ENCODE assay signal across 27 cellular contexts in the genomic region with DNA sequence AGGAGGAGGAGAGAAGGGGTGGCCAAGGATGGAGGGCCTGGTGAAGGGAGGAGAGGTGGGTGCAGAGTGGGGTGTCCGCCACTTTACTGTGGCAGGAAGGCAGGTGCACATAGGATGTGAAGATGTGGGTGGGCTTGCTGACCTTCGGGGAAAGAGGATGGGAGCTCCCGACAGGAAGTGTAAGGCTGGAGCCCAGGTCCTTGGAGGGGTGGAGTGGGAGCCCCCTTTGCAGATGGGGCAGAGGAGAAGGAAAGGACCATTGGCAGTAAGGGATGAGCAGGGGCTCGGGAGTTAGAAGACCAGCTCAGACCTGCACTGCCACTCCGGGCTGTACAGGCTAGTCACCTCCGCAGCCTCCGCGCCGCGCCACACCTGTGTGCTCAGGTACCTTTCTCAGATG.
"Had no signal": no experiment of that assay in that cellular context is flagged by ENCODE, and none has a peak within 500 bp of the region (broad histone marks: within the 10 kb centered on the region; RNA-seq: fewer than 3 reads in every experiment).

No MANE protein-coding gene starts in this region.

- H3K9me3 ChIP-seq: gastrocnemius medialis, psoas muscle, stomach, thoracic aorta, tibial nerve, upper lobe of left lung had no signal

- DNase-seq: cerebellar nuclear complex; cortex of kidney; effector CD4-positive, alpha-beta T cell; foreskin fibroblast; gastrocnemius medialis; kidney; mesenchymal stem cell; midbrain; naive thymus-derived CD4-positive, alpha-beta T cell; nucleus accumbens; psoas muscle; right cardiac atrium; small intestine; stimulated activated CD4-positive, alpha-beta T cell treated with anti-CD3 and anti-CD28 coated beads, Interleukin-12 subunit alpha, Interleukin-12 subunit beta, amount 100 ng/mL, for 4 hours; stimulated activated CD4-positive, alpha-beta T cell treated with anti-CD3 and anti-CD28 coated beads, Interleukin-1b, Interleukin-23, amount 100 ng/mL, for 48 hours; stimulated activated CD4-positive, alpha-beta T cell treated with anti-CD3 and anti-CD28 coated beads, Interleukin-4, amount 100 ng/mL, for 1 hour; stimulated activated CD8-positive, alpha-beta memory T cell treated with anti-CD3 and anti-CD28 coated beads, Interleukin-4, amount 100 ng/mL, for 48 hours; stimulated activated naive CD4-positive, alpha-beta T cell; stomach had no signal

- H3K4me1 ChIP-seq: gastrocnemius medialis, neural progenitor cell, psoas muscle, stomach, tibial nerve, upper lobe of left lung had no signal

- ATAC-seq: esophagus mucosa; gastrocnemius medialis; left lobe of liver; naive thymus-derived CD4-positive, alpha-beta T cell; psoas muscle; right cardiac atrium had no signal

- H3K27ac ChIP-seq: dorsolateral prefrontal cortex, epithelial cell of prostate, gastrocnemius medialis, neural progenitor cell, psoas muscle, stomach, thoracic aorta, tibial nerve, upper lobe of left lung had no signal

- H3K36me3 ChIP-seq: gastrocnemius medialis, neural progenitor cell had no signal

- H3K4me3 ChIP-seq: dorsolateral prefrontal cortex, gastrocnemius medialis, neural progenitor cell, psoas muscle, stomach, thoracic aorta, tibial nerve, upper lobe of left lung had no signal

- H3K27me3 ChIP-seq: dorsolateral prefrontal cortex, gastrocnemius medialis, neural progenitor cell, stomach, tibial nerve, upper lobe of left lung had no signal
